In genomic region chr7:64642046-64642445, GRCh38 we compare ENCODE assay signal across 21 cellular contexts. TPM values are rescaled to one million over a fixed set of nuclear protein-coding genes. Genes with fewer than 3 reads are reported as not detected.
DNase-seq lines count a peak whose midpoint lies in the region; ATAC-seq and TF ChIP-seq lines count a peak whose summit lies in the region.
"Had no signal": no experiment of that assay in that cellular context is flagged by ENCODE, and none has a peak within 500 bp of the region (broad histone marks: within the 10 kb centered on the region; RNA-seq: fewer than 3 reads in every experiment).

No MANE protein-coding gene starts in this region.

- no peak overlapping the region for H2AFZ ChIP-seq in IMR-90 (replicated peaks; ENCODE audit: low read length, poor library complexity)

- H3K4me1 ChIP-seq in HEK293 (ENCODE audit: control insufficient read depth, insufficient read depth, low read length): no peaks in the 10 kb centered on the region
- no peaks in the 10 kb centered on the region for H3K4me1 ChIP-seq in IMR-90 (ENCODE audit: control insufficient read depth, insufficient read depth, low read length)
- peaks cover 39 to 53% of the 10 kb centered on the region in 2 experiments for H3K4me1 ChIP-seq in neutrophil (ENCODE audit: control insufficient read depth in 1 of 2, insufficient read depth in 1 of 2, low read depth in 1 of 2, low read length in 1 of 2)
- H3K4me1 ChIP-seq: BLaER1 treated with 17β-estradiol and CSF1 and Interleukin-3, amounts not matched to agents 10 nM and 100 nM; Caco-2 had no signal

- H3K9ac ChIP-seq in IMR-90 (ENCODE audit: low read depth, low read length): no peak overlapping the region
- H3K9ac ChIP-seq: BLaER1 treated with 17β-estradiol and CSF1 and Interleukin-3, amounts not matched to agents 10 nM and 100 nM had no signal

- H2BK5ac ChIP-seq in IMR-90 (ENCODE audit: low read depth, low read length, poor library complexity, severe bottlenecking): no peak overlapping the region

- H3K27me3 ChIP-seq in IMR-90 (ENCODE audit: control insufficient read depth, insufficient read depth, low read length) (no peaks in the 10 kb centered on the region), neutrophil (no peaks in the 10 kb centered on the region)
- H3K27me3 ChIP-seq: BLaER1 treated with 17β-estradiol and CSF1 and Interleukin-3, amounts not matched to agents 10 nM and 100 nM had no signal

- H3K9me1 ChIP-seq in IMR-90 (ENCODE audit: insufficient read depth, low read length): no peaks in the 10 kb centered on the region

- H3K23ac ChIP-seq in IMR-90 (ENCODE audit: low read depth, low read length): no peak overlapping the region

- BruUV-seq in IMR-90 (replicated peaks; lab: Mats Ljungman, UMichigan): no TSS peak

- intact Hi-C loops in IMR-90 (cut with micrococcal nuclease): no loop called here

- no peak overlapping the region for H3K18ac ChIP-seq in IMR-90 (ENCODE audit: low read depth, low read length)

- H3K36me3 ChIP-seq in HEK293 (ENCODE audit: control insufficient read depth in 2 of 2, insufficient read depth in 1 of 2, low read length in 2 of 2): no peaks in the 10 kb centered on the region
- H3K36me3 ChIP-seq in IMR-90 (ENCODE audit: control insufficient read depth, insufficient read depth, low read length): no peaks in the 10 kb centered on the region
- H3K36me3 ChIP-seq in neutrophil: no peaks in the 10 kb centered on the region
- H3K36me3 ChIP-seq: BLaER1 treated with 17β-estradiol and CSF1 and Interleukin-3, amounts not matched to agents 10 nM and 100 nM had no signal

- H3K27ac ChIP-seq in HEK293 (ENCODE audit: extremely low read depth, low read depth, low read length) (no peak overlapping the region), IMR-90 (ENCODE audit: insufficient read depth, low read length) (no peak overlapping the region), neutrophil (peak overlapping the region; percentile 84)
- H3K27ac ChIP-seq: BLaER1 treated with 17β-estradiol and CSF1 and Interleukin-3, amounts not matched to agents 10 nM and 100 nM; C4-2B had no signal

- H4K20me1 ChIP-seq in IMR-90 (ENCODE audit: insufficient read depth, low read length): no peaks in the 10 kb centered on the region
- H4K20me1 ChIP-seq: BLaER1 treated with 17β-estradiol and CSF1 and Interleukin-3, amounts not matched to agents 10 nM and 100 nM had no signal

- H3K14ac ChIP-seq in IMR-90 (replicated peaks; ENCODE audit: low read depth, low read length): no peak overlapping the region

- POLR2A ChIA-PET in HEK293 (lab: Yijun Ruan, JAX): no interaction called here
- POLR2A ChIA-PET in IMR-90 (lab: Charles Lee; ENCODE audit: unreplicated experiment): no interaction called here

- H4K5ac ChIP-seq in IMR-90 (ENCODE audit: low read depth, low read length): no peak overlapping the region

- TF ChIP-seq RAD21 in IMR-90 (IDR thresholded peaks at IDR 0.05; ENCODE audit: low read length): no peak

- H4K8ac ChIP-seq in IMR-90 (ENCODE audit: low read depth in 2 of 2, low read length in 2 of 2): no peak overlapping the region

- no peak overlapping the region for H3K4me2 ChIP-seq in IMR-90 (ENCODE audit: low read depth, low read length)
- H3K4me2 ChIP-seq: BLaER1 treated with 17β-estradiol and CSF1 and Interleukin-3, amounts not matched to agents 10 nM and 100 nM had no signal

- no peak overlapping the region for H2BK15ac ChIP-seq in IMR-90 (ENCODE audit: low read depth, low read length)

- no peak overlapping the region for H2BK20ac ChIP-seq in IMR-90 (ENCODE audit: low read depth, low read length)

- no peak overlapping the region for H2AK5ac ChIP-seq in IMR-90 (ENCODE audit: low read depth, low read length)

- dilution Hi-C loops in IMR-90 (cut with HindIII; ENCODE audit: low sequenced_read_pairs, unreplicated experiment): no loop called here

- no peak overlapping the region for H3K56ac ChIP-seq in IMR-90 (ENCODE audit: extremely low read depth, insufficient read depth, low read length)

- H2AK9ac ChIP-seq in IMR-90 (replicated peaks; ENCODE audit: low read depth, low read length, poor library complexity): no peak overlapping the region

- H3K4me3 ChIP-seq in HEK293 (ENCODE audit: low read depth, low read length) (no peak overlapping the region), IMR-90 (ENCODE audit: insufficient read depth, low read depth, low read length) (no peak overlapping the region), epithelial cell of esophagus (ENCODE audit: low read length) (no peak overlapping the region), neutrophil (ENCODE audit: low read depth in 1 of 2, low read length in 1 of 2) (no peak overlapping the region)
- H3K4me3 ChIP-seq: BLaER1 treated with 17β-estradiol and CSF1 and Interleukin-3, amounts not matched to agents 10 nM and 100 nM; GM12878 had no signal

- in situ Hi-C loops in IMR-90 (cut with MboI; ENCODE audit: low sequenced_read_pairs) (no loop called here), GM13977 (cut with MboI; ENCODE audit: low pct_unique_long_range_greater_than_20kb, low sequenced_read_pairs, unreplicated experiment) (no loop called here)

- no peak for ATAC-seq in IMR-90 (ENCODE audit: low read depth)
- ATAC-seq: CD8-positive, alpha-beta T cell; GM12878 had no signal

- H4K91ac ChIP-seq in IMR-90 (ENCODE audit: insufficient read depth, low read depth, low read length): no peak overlapping the region

- 76% methylated on average over 3 of the region's 4 CpGs; no CpG with 5 or more reads in 1 of the 2 experiments for WGBS in IMR-90 (ENCODE audit: extremely low coverage in 2 of 2, insufficient read length in 1 of 2), 2 experiments

- TF ChIP-seq CTCF in HEK293 (tag by site-specific recombination; IDR thresholded peaks at IDR 0.05): no peak
- TF ChIP-seq CTCF in IMR-90 (conservative IDR thresholded peaks at IDR 0.05; ENCODE audit: low read depth, low read length): no peak
- TF ChIP-seq CTCF in epithelial cell of esophagus (IDR thresholded peaks at IDR 0.05; ENCODE audit: insufficient read depth, low read depth, low read length, missing control alignments): no peak
- no peak for TF ChIP-seq CTCF in neutrophil (IDR thresholded peaks at IDR 0.05)
- TF ChIP-seq CTCF in GM13977 (IDR thresholded peaks at IDR 0.05; ENCODE audit: extremely low read depth, insufficient read depth, missing control alignments): no peak

- H2BK120ac ChIP-seq in IMR-90 (ENCODE audit: low read depth, low read length): no peak overlapping the region

- no peak for DNase-seq in IMR-90
- DNase-seq in epithelial cell of esophagus (ENCODE audit: low read depth): peak; percentile 62
- DNase-seq in DMS53 treated with DMSO at 0.1 percent for 48 hours (lab: John Stamatoyannopoulos, UW; ENCODE audit: unreplicated experiment): no peak
- no peak for DNase-seq in GM13977 (ENCODE audit: low spot score)
- DNase-seq in AG08395 (ENCODE audit: low spot score): no peak
- DNase-seq: 8988T; ACHN; AML-193; Caco-2; Calu3; CD4-positive, alpha-beta T cell; CD8-positive, alpha-beta T cell; DMS79; DND-41; EL; GDM1 had no signal

- no peak overlapping the region for H3K4ac ChIP-seq in IMR-90 (ENCODE audit: low read depth, low read length)

- H3K9me3 ChIP-seq in HEK293 (ENCODE audit: control insufficient read depth, insufficient read depth, low read depth, low read length) (no peaks in the 10 kb centered on the region), IMR-90 (ENCODE audit: control insufficient read depth, insufficient read depth, low read length) (0 out of 2 replicates have a peak, but pooled peaks cover 4% of the 10 kb centered on the region), neutrophil (no peaks in the 10 kb centered on the region)

- CTCF ChIA-PET in HEK293 (lab: Yijun Ruan, JAX): no interaction called here
- CTCF ChIA-PET in IMR-90 (lab: Yijun Ruan, JAX): no interaction called here

- TF ChIP-seq POLR2A in IMR-90 (IDR thresholded peaks at IDR 0.05; ENCODE audit: low read depth, low read length): no peak

- H3K79me1 ChIP-seq in IMR-90 (ENCODE audit: low read depth in 1 of 2, low read length in 2 of 2): no peaks in the 10 kb centered on the region

TF ChIP-seq in HEK293, 187 proteins besides CTCF, POLR2A, EP300 and RAD21:
- TF ChIP-seq ZNF423 (tag by site-specific recombination; IDR thresholded peaks at IDR 0.05) (no peak), SCRT2 (tag by site-specific recombination; IDR thresholded peaks at IDR 0.05) (peak; percentile 84)

TF ChIP-seq in IMR-90, 13 proteins besides CTCF, POLR2A, EP300 and RAD21:
- TF ChIP-seq ELK1 (IDR thresholded peaks at IDR 0.05; ENCODE audit: borderline replicate concordance, low read depth, low read length) (no peak), MXI1 (IDR thresholded peaks at IDR 0.05; ENCODE audit: borderline replicate concordance, low read depth, low read length) (no peak), CEBPB (IDR thresholded peaks at IDR 0.05; ENCODE audit: low read depth, low read length) (peak; percentile 41)

RNA-seq across cellular contexts. Expression of gene ZNF107, which starts 23.9 kb away (rescaled TPM):
- 2.0 and 3.6 TPM in 2 replicates for total RNA-seq in IMR-90 (2012; rRNA removed)
- 1.9 and 2.5 TPM in 2 replicates for polyA plus RNA-seq in IMR-90 (2012; rRNA removed)
- polyA plus RNA-seq in IMR-90 (2012; cell fraction: cytosol; rRNA removed): 0.14 and 0.28 TPM in 2 replicates
- 0.61 and 3.3 TPM in 2 replicates for polyA plus RNA-seq in IMR-90 (2012; cell fraction: nucleus; rRNA removed; ENCODE audit: low replicate concordance)
